25 cellular contexts compared by ENCODE assay signal in the genomic region with DNA sequence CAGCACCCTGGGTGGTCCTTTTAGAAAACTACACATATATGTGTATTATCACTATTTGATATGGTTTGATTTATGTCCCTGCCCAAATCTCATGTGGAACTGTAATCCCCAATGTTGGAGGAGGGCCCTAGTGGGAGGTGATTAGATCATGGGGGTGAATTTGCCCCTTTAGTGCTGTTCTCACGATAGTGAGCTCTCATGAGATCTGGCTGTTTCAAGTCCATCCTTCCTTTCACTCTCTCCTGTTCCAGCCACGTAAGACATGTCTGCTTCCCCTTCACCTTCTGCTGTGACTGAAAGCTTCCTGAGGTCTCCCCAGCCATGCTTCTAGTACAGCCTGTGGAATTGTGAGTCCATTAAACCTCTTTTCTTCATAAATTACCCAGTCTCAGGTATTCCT.
"Had no signal": no experiment of that assay in that cellular context is flagged by ENCODE, and none has a peak within 500 bp of the region (broad histone marks: within the 10 kb centered on the region; RNA-seq: fewer than 3 reads in every experiment).

No MANE protein-coding gene starts in this region.

- H3K4me3 ChIP-seq: neural progenitor cell, ovary, psoas muscle, right lobe of liver, sigmoid colon, stomach, thoracic aorta, thyroid gland, tibial nerve, upper lobe of left lung, vagina had no signal

- ATAC-seq: natural killer cell; psoas muscle; right cardiac atrium; right lobe of liver; stimulated activated effector memory CD8-positive, alpha-beta T cell treated with anti-CD3 and anti-CD28 coated beads, Interleukin-12 subunit alpha, Interleukin-12 subunit beta, amount 100 ng/mL, for 72 hours; stimulated activated naive B cell treated with anti-CD40 and anti-IgM and Interleukin-4, amounts not matched to agents 10 μg/mL and 1 μg/mL and 100 μg/mL, for 72 hours had no signal

- H3K27me3 ChIP-seq: neural progenitor cell, ovary, right lobe of liver, sigmoid colon, stomach, thyroid gland, tibial nerve, upper lobe of left lung, vagina had no signal

- H3K9ac ChIP-seq: neural progenitor cell, parathyroid adenoma had no signal

- H3K9me3 ChIP-seq: ovary, psoas muscle, right lobe of liver, sigmoid colon, stomach, thoracic aorta, thyroid gland, tibial nerve, upper lobe of left lung, vagina had no signal

- DNase-seq: natural killer cell; occipital lobe; ovary; posterior cingulate gyrus; psoas muscle; right cardiac atrium; right lobe of liver; sigmoid colon; small intestine; stimulated activated CD4-positive, alpha-beta T cell treated with anti-CD3 and anti-CD28 coated beads, Interleukin-15, amount 100 ng/mL, for 24 hours; stimulated activated CD4-positive, alpha-beta T cell treated with anti-CD3 and anti-CD28 coated beads, Interleukin-2, amount 100 ng/mL, for 24 hours; stimulated activated CD4-positive, alpha-beta T cell treated with anti-CD3 and anti-CD28 coated beads, Interleukin-2, amount 100 ng/mL, for 48 hours; stimulated activated CD4-positive, alpha-beta T cell treated with anti-CD3 and anti-CD28 coated beads, Interleukin-4, amount 100 ng/mL, for 24 hours; stimulated activated naive B cell treated with anti-CD40 and anti-IgM and Interleukin-4, amounts not matched to agents 10 μg/mL and 1 μg/mL and 100 μg/mL, for 72 hours; stimulated activated naive CD4-positive, alpha-beta T cell treated with Interleukin-2 at 50 U/mL for 16 hours; stomach; thyroid gland; trophoblast cell; upper lobe of left lung had no signal

- H3K36me3 ChIP-seq: neural progenitor cell, ovary, right lobe of liver, sigmoid colon, stomach, thoracic aorta, thyroid gland, upper lobe of left lung, vagina had no signal

- H3K4me1 ChIP-seq: parathyroid adenoma, right lobe of liver, sigmoid colon, thyroid gland, vagina had no signal
